ENCODE assay signal across 9 cellular contexts in the genomic region with DNA sequence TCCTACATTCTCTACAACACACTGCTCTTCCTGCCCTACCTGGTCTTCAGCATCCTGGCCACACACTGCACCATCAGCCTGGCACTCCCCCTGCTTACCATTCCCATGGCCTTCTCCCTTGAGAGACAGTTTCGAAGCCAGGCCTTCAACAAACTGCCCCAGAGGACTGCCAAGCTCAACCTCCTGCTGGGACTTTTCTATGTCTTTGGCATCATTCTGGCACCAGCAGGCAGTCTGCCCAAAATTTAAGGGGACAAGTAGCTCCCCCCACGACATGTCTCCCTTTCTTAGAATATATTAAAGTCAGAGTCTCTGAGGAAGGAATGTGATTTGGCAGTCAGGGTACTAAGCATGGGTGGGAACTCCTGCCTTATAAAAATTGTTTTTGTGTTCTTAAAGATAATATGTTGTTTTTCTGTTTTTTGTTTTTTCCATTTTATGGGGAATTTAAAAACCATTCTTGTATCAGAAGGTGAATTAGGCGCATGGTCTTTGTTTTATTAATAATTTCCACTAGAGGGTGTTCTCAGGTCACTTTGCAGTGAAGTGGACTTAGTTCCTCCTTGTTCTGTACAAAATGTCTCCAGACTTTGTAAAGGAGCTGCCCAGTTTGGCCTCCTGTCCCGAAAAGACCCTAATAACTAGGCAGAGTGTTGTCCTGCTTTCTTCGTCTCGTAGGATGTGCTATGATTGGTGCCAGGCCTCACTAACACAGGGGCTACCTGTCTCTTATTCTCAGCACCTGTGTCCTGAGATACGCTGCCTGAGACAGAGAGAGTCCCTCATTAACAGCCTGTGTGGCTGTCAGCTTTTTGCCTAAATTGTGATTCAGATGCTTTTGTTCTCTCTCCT. TPM values are rescaled to one million over a fixed set of nuclear protein-coding genes. Genes with fewer than 3 reads are reported as not detected.
A peak's percentile ranks its signal among the peaks of the same experiment; 100 is the strongest.
DNase-seq lines count a peak whose midpoint lies in the region; ATAC-seq, FAIRE-seq and TF ChIP-seq lines count a peak whose summit lies in the region.
"Had no signal": no experiment of that assay in that cellular context is flagged by ENCODE, and none has a peak within 500 bp of the region (broad histone marks: within the 10 kb centered on the region; RNA-seq: fewer than 3 reads in every experiment).

No MANE protein-coding gene starts in this region.

- POLR2A ChIA-PET in H1 (lab: Charles Lee; ENCODE audit: partially characterized antibody) = interaction anchor here (0.6 to 1.5 kb wide), 4 partner anchors 9 to 451 kb away, joined by 3 to 7 read pairs (median 4); no protein-coding TSS in a partner anchor

- peaks cover 16% of the 10 kb centered on the region for H3K79me1 ChIP-seq in H1 (ENCODE audit: low read depth, low read length)

- peaks cover 3 to 35% of the 10 kb centered on the region in 2 experiments; a peak in 3 of 4 replicates for H3K79me2 ChIP-seq in H1 (ENCODE audit: control insufficient read depth in 1 of 2, insufficient read depth in 2 of 2, low read length in 2 of 2)

- peak overlapping the region; percentile 40 for H3K56ac ChIP-seq in H1 (replicated peaks; ENCODE audit: insufficient read length, low read depth, low read length)

- peaks cover 4% of the 10 kb centered on the region for H3K9me3 Mint-ChIP-seq in activated CD4-positive, alpha-beta T cell treated with anti-CD3 and anti-CD28 coated beads, Interleukin-2, amount 10 ng/mL, durations not matched to agents 24 days and 14 days

- peak overlapping the region; percentile 73; the same call in 1 of the 2 replicates for H3K18ac ChIP-seq in H1 (ENCODE audit: extremely low read depth, low read length)

- TF ChIP-seq CTCF in H1 (IDR thresholded peaks at IDR 0.05; ENCODE audit: control extremely low read depth in 1 of 3, insufficient read depth in 1 of 3, low read depth in 1 of 3, low read length in 3 of 3) (no peak), gastroesophageal sphincter (IDR thresholded peaks at IDR 0.05) (no peak), esophagus muscularis mucosa (IDR thresholded peaks at IDR 0.05) (no peak)

- peak overlapping the region; percentile 13 for H2BK120ac ChIP-seq in H1 (replicated peaks; ENCODE audit: low read depth, low read length)

- H3K27me3 ChIP-seq in H1 (replicated peaks in 1 of 4; ENCODE audit: control insufficient read depth in 3 of 4, extremely low read depth in 1 of 4, insufficient read depth in 3 of 4, low read length in 3 of 4) (no peaks in the 10 kb centered on the region), gastroesophageal sphincter (no peaks in the 10 kb centered on the region), esophagus muscularis mucosa (no peaks in the 10 kb centered on the region)
- H3K27me3 ChIP-seq: MG63 had no signal

- no peaks in the 10 kb centered on the region for H4K20me1 ChIP-seq in H1 (replicated peaks in 1 of 2; ENCODE audit: control insufficient read depth in 1 of 2, insufficient read depth in 2 of 2, low read length in 2 of 2)

- no peak for ATAC-seq in gastroesophageal sphincter
- ATAC-seq in HG02571 (IDR thresholded peaks at IDR 0.05; ENCODE audit: unreplicated experiment) = no peak

- FAIRE-seq in H1 (lab: Jason Lieb, UNC) = peak; percentile 7

- H3K9ac ChIP-seq in H1 (replicated peaks in 1 of 4; ENCODE audit: extremely low read depth in 1 of 4, low read depth in 3 of 4, low read length in 3 of 4) = peak overlapping the region in 3 of 4 experiments; percentile 1 to 44 (median 14); a peak in 3 of 7 replicates

- no peak for DNase-seq in activated CD4-positive, alpha-beta T cell treated with anti-CD3 and anti-CD28 coated beads, Interleukin-2, amount 10 ng/mL, durations not matched to agents 24 days and 14 days
- no peak for DNase-seq in activated CD4-positive, alpha-beta T cell treated with anti-CD3 and anti-CD28 coated beads, Interleukin-2, amount 50 U/mL, for 4 hours
- peak; percentile 24 for DNase-seq in NCI-H446 treated with DMSO at 0.1 percent for 48 hours (lab: John Stamatoyannopoulos, UW)
- DNase-seq in H1 (ENCODE audit: low read depth in 1 of 2, low spot score in 2 of 2) = peak in 1 of 2 experiments; percentile 52
- DNase-seq in renal cortical epithelial cell (ENCODE audit: low read depth) = peak; percentile 11
- DNase-seq in esophagus muscularis mucosa (ENCODE audit: extremely low spot score) = no peak
- DNase-seq: MG63 had no signal

- H3K4me1 ChIP-seq in H1 (replicated peaks in 1 of 4; ENCODE audit: control insufficient read depth in 3 of 4, insufficient read depth in 4 of 4, low read length in 3 of 4) (peaks cover 9 to 28% (median 22%) of the 10 kb centered on the region in 4 experiments), gastroesophageal sphincter (peaks cover 7 to 22% (median 8%) of the 10 kb centered on the region in 3 donors), esophagus muscularis mucosa (peaks cover 3 to 23% (median 18%) of the 10 kb centered on the region in 4 donors)

- H2BK12ac ChIP-seq in H1 (ENCODE audit: low read depth, low read length) = peak overlapping the region; percentile 99; the same call in 1 of the 2 replicates

- H3K4ac ChIP-seq in H1 (replicated peaks; ENCODE audit: insufficient read length, low read depth, low read length) = peak overlapping the region; percentile 22

- peaks cover 0 to 8% (median 1%) of the 10 kb centered on the region in 4 experiments; a peak in 3 of 8 replicates for H3K36me3 ChIP-seq in H1 (ENCODE audit: control insufficient read depth in 2 of 4, insufficient read depth in 4 of 4, low read length in 3 of 4)
- peaks cover 0 to 61% of the 10 kb centered on the region in 2 donors for H3K36me3 ChIP-seq in gastroesophageal sphincter
- H3K36me3 ChIP-seq in esophagus muscularis mucosa = peaks cover 16 to 65% (median 38%) of the 10 kb centered on the region in 4 donors

- TF ChIP-seq RAD21 in H1 (IDR thresholded peaks at IDR 0.05 in 1 of 2, conservative IDR thresholded peaks at IDR 0.05 in 1 of 2; ENCODE audit: low read depth in 2 of 2, low read length in 2 of 2) = peak; percentile 24

- intact Hi-C loops in activated CD4-positive, alpha-beta T cell treated with anti-CD3 and anti-CD28 coated beads, Interleukin-2, amount 10 ng/mL, durations not matched to agents 24 days and 14 days (cut with micrococcal nuclease) = no loop called here
- intact Hi-C loops in esophagus muscularis mucosa (cut with DNase I) = no loop called here

- no peak overlapping the region for H4K8ac ChIP-seq in H1 (ENCODE audit: extremely low read depth, insufficient read depth, low read length)

- H3K27ac ChIP-seq in H1 (ENCODE audit: low read depth, low read length) = no peak overlapping the region
- no peak overlapping the region for H3K27ac ChIP-seq in gastroesophageal sphincter
- H3K27ac ChIP-seq in esophagus muscularis mucosa (replicated peaks in 1 of 4) = no peak overlapping the region

- 47% methylated on average over 7 of the region's 7 CpGs; no CpG with 5 or more reads in 1 of the 2 experiments for WGBS in H1 (ENCODE audit: extremely low coverage in 1 of 2, insufficient coverage in 1 of 2, insufficient read length in 1 of 2, insufficient replicate concordance in 2 of 2, low coverage in 1 of 2, low lambda C conversion rate in 2 of 2, missing lambda C conversion rate in 1 of 2), 2 experiments
- WGBS in gastroesophageal sphincter (ENCODE audit: low coverage in 1 of 2), 2 donors = 80 to 84% methylated on average over 6 to 7 of the region's 7 CpGs
- 90% methylated on average over 7 of the region's 7 CpGs for WGBS in esophagus muscularis mucosa

- H3K4me1 Mint-ChIP-seq in activated CD4-positive, alpha-beta T cell treated with anti-CD3 and anti-CD28 coated beads, Interleukin-2, amount 10 ng/mL, durations not matched to agents 24 days and 14 days = peaks cover 56% of the 10 kb centered on the region

- no peaks in the 10 kb centered on the region; the same call in 1 of the 2 replicates for H3K23me2 ChIP-seq in H1 (ENCODE audit: low read depth, low read length)

- H3K36me3 Mint-ChIP-seq in activated CD4-positive, alpha-beta T cell treated with anti-CD3 and anti-CD28 coated beads, Interleukin-2, amount 10 ng/mL, durations not matched to agents 24 days and 14 days (ENCODE audit: low read depth) = peaks cover 66% of the 10 kb centered on the region

- no peak for TF ChIP-seq EP300 in H1 (IDR thresholded peaks at IDR 0.05; ENCODE audit: borderline replicate concordance in 1 of 2, low read depth in 2 of 2, low read length in 2 of 2)
- TF ChIP-seq EP300 in gastroesophageal sphincter (IDR thresholded peaks at IDR 0.05) = no peak
- no peak for TF ChIP-seq EP300 in esophagus muscularis mucosa (IDR thresholded peaks at IDR 0.05)

- H3K4me3 Mint-ChIP-seq in activated CD4-positive, alpha-beta T cell treated with anti-CD3 and anti-CD28 coated beads, Interleukin-2, amount 10 ng/mL, durations not matched to agents 24 days and 14 days = no peak overlapping the region

- peak overlapping the region; percentile 95 for H4K91ac ChIP-seq in H1 (replicated peaks; ENCODE audit: insufficient read length, low read length)

- peak overlapping the region; percentile 98 for H2BK5ac ChIP-seq in H1 (ENCODE audit: low read depth, low read length)

- H3K4me2 ChIP-seq in H1 (ENCODE audit: insufficient read depth in 1 of 2, low read depth in 2 of 2, low read length in 2 of 2) = peak overlapping the region; percentile 9 to 57

- peak overlapping the region; percentile 36 for H4K5ac ChIP-seq in H1 (ENCODE audit: insufficient read length, low read depth, low read length)

- H2AK5ac ChIP-seq in H1 (ENCODE audit: low read depth, low read length) = peak overlapping the region; percentile 99

- CTCF ChIA-PET in H1 (lab: Charles Lee; ENCODE audit: partially characterized antibody) = interaction anchor here (0.7 to 1.8 kb wide), 8 partner anchors 13 to 359 kb away, joined by 3 to 4 read pairs (median 3); a partner anchor contains a TSS

- H3K27me3 Mint-ChIP-seq in activated CD4-positive, alpha-beta T cell treated with anti-CD3 and anti-CD28 coated beads, Interleukin-2, amount 10 ng/mL, durations not matched to agents 24 days and 14 days = no peaks in the 10 kb centered on the region

- no peak overlapping the region for H3K14ac ChIP-seq in H1 (ENCODE audit: insufficient read length)

- H2BK15ac ChIP-seq in H1 (ENCODE audit: low read length) = peak overlapping the region; percentile 97; the same call in 1 of the 2 replicates

- no peak for TF ChIP-seq POLR2A in H1 (IDR thresholded peaks at IDR 0.05; ENCODE audit: control extremely low read depth in 1 of 2, low read depth in 2 of 2, low read length in 2 of 2)
- no peak for TF ChIP-seq POLR2A in gastroesophageal sphincter (IDR thresholded peaks at IDR 0.05)
- no peak for TF ChIP-seq POLR2A in esophagus muscularis mucosa (IDR thresholded peaks at IDR 0.05; ENCODE audit: low read depth)

- H3K9me3 ChIP-seq in H1 (ENCODE audit: insufficient read depth in 2 of 2, low read depth in 1 of 2, low read length in 1 of 2) (no peaks in the 10 kb centered on the region), gastroesophageal sphincter (no peaks in the 10 kb centered on the region), esophagus muscularis mucosa (no peaks in the 10 kb centered on the region)
- H3K9me3 ChIP-seq: MG63 had no signal

- H2AFZ ChIP-seq in H1 (ENCODE audit: low read length) = no peak overlapping the region

- peak overlapping the region; percentile 59 for H3K27ac Mint-ChIP-seq in activated CD4-positive, alpha-beta T cell treated with anti-CD3 and anti-CD28 coated beads, Interleukin-2, amount 10 ng/mL, durations not matched to agents 24 days and 14 days

- H3K4me3 ChIP-seq in H1 (ENCODE audit: extremely low read depth in 1 of 4, insufficient read depth in 2 of 4, low read depth in 3 of 4, low read length in 4 of 4) = peak overlapping the region in 1 of 4 experiments; percentile 29; a peak in 2 of 8 replicates
- no peak overlapping the region for H3K4me3 ChIP-seq in gastroesophageal sphincter
- no peak overlapping the region for H3K4me3 ChIP-seq in esophagus muscularis mucosa
- H3K4me3 ChIP-seq: MG63 had no signal

- H3K23ac ChIP-seq in H1 (ENCODE audit: insufficient read length) = no peak overlapping the region

- peak overlapping the region; percentile 67 for H2BK20ac ChIP-seq in H1 (ENCODE audit: low read length)

RNA-seq across cellular contexts. Expression of a gene that starts 13.1 kb away (rescaled TPM):
- 32.4 and 32.5 TPM in 2 replicates for total RNA-seq in activated CD4-positive, alpha-beta T cell treated with anti-CD3 and anti-CD28 coated beads, Interleukin-2, amount 10 ng/mL, durations not matched to agents 24 days and 14 days
- 22.7 and 23.4 TPM in 2 replicates for total RNA-seq in H1 (2021; fragmentation: NEBNext Ultra II Directional; extraction: Animal tissue kit (Norgen Biotek cat#: 25700))
- polyA plus RNA-seq in H1 (2011; rRNA removed) = 26.6 and 32.4 TPM in 2 replicates
- polyA plus RNA-seq in H1 (2011; cell fraction: cytosol; rRNA removed) = 22.4 TPM
- polyA plus RNA-seq in H1 (2011; cell fraction: nucleus; rRNA removed) = 22.1 TPM
- polyA plus RNA-seq in H1 (2012, experiment 1 of 2) = 15.2 to 19.3 TPM (median 17.5 TPM) in 4 replicates
- polyA plus RNA-seq in H1 (2012, experiment 2 of 2) = 22.6 TPM
- 21.6 TPM for polyA plus RNA-seq in H1 (2013, experiment 1 of 2)
- 23.3 TPM for polyA plus RNA-seq in H1 (2013, experiment 2 of 2)
- polyA minus RNA-seq in H1 (2011; rRNA and poly(A)+ RNA removed) = 48.4 and 59.9 TPM in 2 replicates
- polyA minus RNA-seq in H1 (2011; cell fraction: cytosol; rRNA and poly(A)+ RNA removed) = 17.0 TPM
- polyA minus RNA-seq in H1 (2011; cell fraction: nucleus; rRNA and poly(A)+ RNA removed) = 24.8 TPM
- total RNA-seq in renal cortical epithelial cell = 8.6 and 10.9 TPM in 2 replicates
- 10 to 100 TPM; 11.7 to 16.3 (median 14.0) TPM for total RNA-seq in gastroesophageal sphincter
- 10 to 100 TPM; 10.4 to 15.9 (median 14.0) TPM for total RNA-seq in esophagus muscularis mucosa

RNA-seq across cellular contexts. Expression of a gene that starts 23.8 kb away (rescaled TPM):
- 48.1 and 54.4 TPM in 2 replicates for total RNA-seq in activated CD4-positive, alpha-beta T cell treated with anti-CD3 and anti-CD28 coated beads, Interleukin-2, amount 10 ng/mL, durations not matched to agents 24 days and 14 days
- total RNA-seq in H1 (2021; fragmentation: NEBNext Ultra II Directional; extraction: Animal tissue kit (Norgen Biotek cat#: 25700)) = 75.7 and 76.8 TPM in 2 replicates
- 43.6 and 44.2 TPM in 2 replicates for polyA plus RNA-seq in H1 (2011; rRNA removed)
- 47.2 TPM for polyA plus RNA-seq in H1 (2011; cell fraction: cytosol; rRNA removed)
- 103 TPM for polyA plus RNA-seq in H1 (2011; cell fraction: nucleus; rRNA removed)
- polyA plus RNA-seq in H1 (2012, experiment 1 of 2) = 61.6 to 68.2 TPM (median 64.5 TPM) in 4 replicates
- polyA plus RNA-seq in H1 (2012, experiment 2 of 2) = 6.3 TPM
- 31.7 TPM for polyA plus RNA-seq in H1 (2013, experiment 1 of 2)
- polyA plus RNA-seq in H1 (2013, experiment 2 of 2) = 28.2 TPM
- 144 and 175 TPM in 2 replicates for polyA minus RNA-seq in H1 (2011; rRNA and poly(A)+ RNA removed)
- 53.1 TPM for polyA minus RNA-seq in H1 (2011; cell fraction: cytosol; rRNA and poly(A)+ RNA removed)
- polyA minus RNA-seq in H1 (2011; cell fraction: nucleus; rRNA and poly(A)+ RNA removed) = 83.0 TPM
- total RNA-seq in renal cortical epithelial cell (42.4 and 105 TPM in 2 replicates), gastroesophageal sphincter (10 to 100 TPM; 32.4 to 55.4 (median 42.5) TPM), esophagus muscularis mucosa (10 to 100 TPM; 33.6 to 51.1 (median 41.0) TPM)

Comparison
In these comparisons a context has a peak if more than half of its experiments do, and no peak if none do; other contexts are left out.
1. DNase-seq: peak in NCI-H446 treated with DMSO at 0.1 percent for 48 hours (single experiment) and renal cortical epithelial cell (single experiment); none in activated CD4-positive, alpha-beta T cell treated with anti-CD3 and anti-CD28 coated beads, Interleukin-2, amount 10 ng/mL, durations not matched to agents 24 days and 14 days (single experiment), activated CD4-positive, alpha-beta T cell treated with anti-CD3 and anti-CD28 coated beads, Interleukin-2, amount 50 U/mL, for 4 hours (0 of 2) and esophagus muscularis mucosa (single experiment).